In genomic region chr3:133506215-133506901, GRCh38 we compare ENCODE assay signal across 9 cellular contexts.
DNase-seq lines count a peak whose midpoint lies in the region; ATAC-seq lines count a peak whose summit lies in the region.
"Had no signal": no experiment of that assay in that cellular context is flagged by ENCODE, and none has a peak within 500 bp of the region (broad histone marks: within the 10 kb centered on the region; RNA-seq: fewer than 3 reads in every experiment).

No MANE protein-coding gene starts in this region.

- peak overlapping the region; percentile 32 for H3K27ac ChIP-seq in layer of hippocampus (ENCODE audit: low read depth, low read length)

- ATAC-seq in activated CD4-positive, CD25-positive, alpha-beta regulatory T cell treated with anti-CD3 and anti-CD28 coated beads, Interleukin-2, amount 50 U/mL, for 24 hours, result peak; percentile 98
- peak; percentile 97 for ATAC-seq in HG02885 (IDR thresholded peaks at IDR 0.05; ENCODE audit: poor library complexity, unreplicated experiment)

- H3K27me3 Mint-ChIP-seq in T-helper 1 cell treated with Interleukin-12 subunit alpha and Interleukin-12 subunit beta and Interleukin-4 antibody, amounts not matched to agents 30 μg/mL and 1 μg/mL, for 36 hours (ENCODE audit: low read depth), result no peaks in the 10 kb centered on the region

- H3K36me3 Mint-ChIP-seq in T-helper 1 cell treated with Interleukin-12 subunit alpha and Interleukin-12 subunit beta and Interleukin-4 antibody, amounts not matched to agents 30 μg/mL and 1 μg/mL, for 36 hours (ENCODE audit: low read depth), result peaks cover 3% of the 10 kb centered on the region

- H3K4me3 Mint-ChIP-seq in T-helper 1 cell treated with Interleukin-12 subunit alpha and Interleukin-12 subunit beta and Interleukin-4 antibody, amounts not matched to agents 30 μg/mL and 1 μg/mL, for 36 hours, result peak overlapping the region; percentile 66
- H3K4me3 Mint-ChIP-seq: neural crest cell had no signal

- no peaks in the 10 kb centered on the region for H3K9me3 Mint-ChIP-seq in T-helper 1 cell treated with Interleukin-12 subunit alpha and Interleukin-12 subunit beta and Interleukin-4 antibody, amounts not matched to agents 30 μg/mL and 1 μg/mL, for 36 hours
- H3K9me3 Mint-ChIP-seq: neural crest cell had no signal

- H3K4me1 Mint-ChIP-seq in T-helper 1 cell treated with Interleukin-12 subunit alpha and Interleukin-12 subunit beta and Interleukin-4 antibody, amounts not matched to agents 30 μg/mL and 1 μg/mL, for 36 hours (ENCODE audit: low read depth), result peaks cover 14% of the 10 kb centered on the region

- no peak for DNase-seq in activated CD4-positive, CD25-positive, alpha-beta regulatory T cell (lab: John Stamatoyannopoulos, UW)
- DNase-seq in GF-D8 (lab: John Stamatoyannopoulos, UW) (no peak), NCI-H2107 (lab: John Stamatoyannopoulos, UW) (no peak), DMS53 (lab: John Stamatoyannopoulos, UW) (no peak)

- H3K27me3 ChIP-seq in layer of hippocampus (ENCODE audit: control insufficient read depth, insufficient read depth, low read length), result no peaks in the 10 kb centered on the region

- H3K27ac Mint-ChIP-seq in T-helper 1 cell treated with Interleukin-12 subunit alpha and Interleukin-12 subunit beta and Interleukin-4 antibody, amounts not matched to agents 30 μg/mL and 1 μg/mL, for 36 hours, result peak overlapping the region; percentile 92
